In the genomic region with DNA sequence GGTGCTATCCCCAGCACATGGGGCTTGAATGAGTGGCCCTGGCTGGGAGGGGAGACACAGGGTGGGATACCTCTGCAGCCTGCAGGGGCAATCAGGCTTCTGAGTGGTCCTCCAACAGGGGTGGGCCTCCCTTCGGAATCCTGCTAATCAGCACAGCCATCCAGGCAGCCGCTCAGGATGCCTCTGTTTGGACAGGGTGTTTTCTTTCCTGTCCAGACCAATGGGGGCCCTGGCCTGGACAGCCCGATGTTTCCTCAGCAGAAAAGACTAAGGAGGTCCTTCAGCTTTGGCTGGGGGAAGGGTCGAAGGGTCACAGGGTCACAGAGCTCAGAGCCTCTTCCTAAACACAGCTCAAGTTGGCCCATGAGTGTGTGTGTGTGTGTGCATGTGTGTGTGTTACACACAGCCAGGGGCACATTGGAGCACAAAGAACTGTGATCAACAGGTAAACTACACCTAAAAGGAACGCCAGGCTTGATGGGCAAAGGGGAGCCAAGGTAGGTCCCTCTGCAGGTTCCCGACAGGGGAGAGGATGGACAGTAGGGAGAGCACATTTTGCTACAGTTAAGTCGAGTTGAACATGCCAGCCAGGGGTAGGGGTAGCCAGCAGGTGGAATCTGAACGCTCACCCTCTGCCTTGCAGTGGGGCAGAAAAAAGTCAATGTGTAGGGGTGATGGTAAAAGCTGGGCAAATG, we compare ENCODE assay signal across 9 cellular contexts. TPM values are rescaled to one million over a fixed set of nuclear protein-coding genes. Genes with fewer than 3 reads are reported as not detected.
A peak's percentile ranks its signal among the peaks of the same experiment; 100 is the strongest.
DNase-seq lines count a peak whose midpoint lies in the region; ATAC-seq and TF ChIP-seq lines count a peak whose summit lies in the region.
"Had no signal": no experiment of that assay in that cellular context is flagged by ENCODE, and none has a peak within 500 bp of the region (broad histone marks: within the 10 kb centered on the region; RNA-seq: fewer than 3 reads in every experiment).

No MANE protein-coding gene starts in this region.

- no peak overlapping the region for H2AFZ ChIP-seq in IMR-90 (replicated peaks; ENCODE audit: low read length, poor library complexity)

- H3K9me3 ChIP-seq in CD8-positive, alpha-beta T cell (ENCODE audit: low read length) = no peaks in the 10 kb centered on the region
- no peaks in the 10 kb centered on the region for H3K9me3 ChIP-seq in IMR-90 (ENCODE audit: control insufficient read depth, insufficient read depth, low read length)
- no peaks in the 10 kb centered on the region for H3K9me3 ChIP-seq in effector memory CD4-positive, alpha-beta T cell (ENCODE audit: control insufficient read depth, low read length)

- H3K36me3 ChIP-seq in CD8-positive, alpha-beta T cell (ENCODE audit: insufficient read depth, low read length) = no peaks in the 10 kb centered on the region
- peaks cover 25% of the 10 kb centered on the region for H3K36me3 ChIP-seq in IMR-90 (ENCODE audit: control insufficient read depth, insufficient read depth, low read length)
- H3K36me3 ChIP-seq in effector memory CD4-positive, alpha-beta T cell (ENCODE audit: control insufficient read depth, insufficient read depth, low read length) = peaks cover 8% of the 10 kb centered on the region

- peaks cover 17% of the 10 kb centered on the region for H3K36me3 Mint-ChIP-seq in CD8-positive, alpha-beta T cell
- H3K36me3 Mint-ChIP-seq: stimulated activated naive B cell treated with anti-CD40 and anti-IgM and Interleukin-4, amounts not matched to agents 10 μg/mL and 1 μg/mL and 100 μg/mL, for 72 hours had no signal

- no peak overlapping the region for H2BK15ac ChIP-seq in IMR-90 (ENCODE audit: low read depth, low read length)

- no peak for TF ChIP-seq CTCF in CD8-positive, alpha-beta T cell (IDR thresholded peaks at IDR 0.05)
- TF ChIP-seq CTCF in IMR-90 (conservative IDR thresholded peaks at IDR 0.05; ENCODE audit: low read depth, low read length) = no peak

- intact Hi-C loops in CD8-positive, alpha-beta T cell (cut with DNase I, micrococcal nuclease) = loop anchor here (1.0 to 10.0 kb wide), 4 partner anchors 192 to 436 kb away; partner anchors contain the start of genes ABHD2 (in 1 of the 2), DET1 (in 1 of the 2), MRPL46 (in 1 of the 2) and MRPS11 (in 1 of the 2)
- intact Hi-C loops in IMR-90 (cut with micrococcal nuclease) = loop anchor here (1.0 kb wide), 2 partner anchors 235 to 239 kb away; no protein-coding TSS in a partner anchor

- no peak overlapping the region for H2BK20ac ChIP-seq in IMR-90 (ENCODE audit: low read depth, low read length)

- WGBS in IMR-90 (ENCODE audit: extremely low coverage in 2 of 2, insufficient read length in 1 of 2), 2 experiments = 63% methylated on average over 4 of the region's 8 CpGs; no CpG with 5 or more reads in 1 of the 2 experiments

- no peaks in the 10 kb centered on the region for H3K9me3 Mint-ChIP-seq in CD8-positive, alpha-beta T cell
- H3K9me3 Mint-ChIP-seq: stimulated activated naive B cell treated with anti-CD40 and anti-IgM and Interleukin-4, amounts not matched to agents 10 μg/mL and 1 μg/mL and 100 μg/mL, for 72 hours had no signal

- H2BK5ac ChIP-seq in IMR-90 (ENCODE audit: low read depth, low read length, poor library complexity, severe bottlenecking) = no peak overlapping the region

- H4K8ac ChIP-seq in IMR-90 (ENCODE audit: low read depth in 2 of 2, low read length in 2 of 2) = no peak overlapping the region

- POLR2A ChIA-PET in CD8-positive, alpha-beta T cell (lab: Charles Lee) = interaction anchor here (0.6 to 1.8 kb wide), 3 partner anchors 14 to 281 kb away, joined by 3 to 6 read pairs (median 4); no protein-coding TSS in a partner anchor
- POLR2A ChIA-PET in IMR-90 (lab: Charles Lee; ENCODE audit: unreplicated experiment) = no interaction called here

- H3K9ac ChIP-seq in IMR-90 (ENCODE audit: low read depth, low read length) = no peak overlapping the region

- no peaks in the 10 kb centered on the region for H3K27me3 ChIP-seq in CD8-positive, alpha-beta T cell (ENCODE audit: insufficient read depth, low read length)
- no peaks in the 10 kb centered on the region for H3K27me3 ChIP-seq in IMR-90 (ENCODE audit: control insufficient read depth, insufficient read depth, low read length)
- H3K27me3 ChIP-seq in effector memory CD4-positive, alpha-beta T cell (replicated peaks; ENCODE audit: control insufficient read depth, insufficient read depth, low read length, poor library complexity, severe bottlenecking) = no peaks in the 10 kb centered on the region

- no peak overlapping the region for H2AK5ac ChIP-seq in IMR-90 (ENCODE audit: low read depth, low read length)

- H3K56ac ChIP-seq in IMR-90 (ENCODE audit: extremely low read depth, insufficient read depth, low read length) = no peak overlapping the region

- H3K27ac Mint-ChIP-seq in CD8-positive, alpha-beta T cell = peak overlapping the region; percentile 55

- no peaks in the 10 kb centered on the region for H3K27me3 Mint-ChIP-seq in CD8-positive, alpha-beta T cell (ENCODE audit: low read depth)

- ATAC-seq in CD8-positive, alpha-beta T cell = no peak
- no peak for ATAC-seq in IMR-90 (ENCODE audit: low read depth)

- H3K4me1 ChIP-seq in CD8-positive, alpha-beta T cell (ENCODE audit: insufficient read depth, low read length) = peaks cover 35% of the 10 kb centered on the region
- peaks cover 12% of the 10 kb centered on the region for H3K4me1 ChIP-seq in IMR-90 (ENCODE audit: control insufficient read depth, insufficient read depth, low read length)
- H3K4me1 ChIP-seq in effector memory CD4-positive, alpha-beta T cell (ENCODE audit: control insufficient read depth, insufficient read depth, low read length, poor library complexity, severe bottlenecking) = peaks cover 26% of the 10 kb centered on the region

- no peak overlapping the region for H4K5ac ChIP-seq in IMR-90 (ENCODE audit: low read depth, low read length)

- H3K79me1 ChIP-seq in IMR-90 (ENCODE audit: low read depth in 1 of 2, low read length in 2 of 2) = peaks cover 5 to 24% of the 10 kb centered on the region in 2 experiments; a peak in 3 of 4 replicates

- peak overlapping the region; percentile 63 for H3K4me3 Mint-ChIP-seq in CD8-positive, alpha-beta T cell

- H3K4ac ChIP-seq in IMR-90 (ENCODE audit: low read depth, low read length) = no peak overlapping the region

- no peak overlapping the region for H3K27ac ChIP-seq in CD8-positive, alpha-beta T cell (ENCODE audit: low read depth, low read length)
- no peak overlapping the region for H3K27ac ChIP-seq in IMR-90 (ENCODE audit: insufficient read depth, low read length)
- peak overlapping the region; percentile 3 for H3K27ac ChIP-seq in effector memory CD4-positive, alpha-beta T cell (ENCODE audit: insufficient read depth, low read length, poor library complexity, severe bottlenecking)
- H3K27ac ChIP-seq: HL-60 had no signal

- TF ChIP-seq RAD21 in IMR-90 (IDR thresholded peaks at IDR 0.05; ENCODE audit: low read length) = no peak

- peaks cover 14% of the 10 kb centered on the region for H3K9me1 ChIP-seq in IMR-90 (ENCODE audit: insufficient read depth, low read length)

- peak overlapping the region; percentile 15 for H2AK9ac ChIP-seq in IMR-90 (replicated peaks; ENCODE audit: low read depth, low read length, poor library complexity)

- H4K91ac ChIP-seq in IMR-90 (ENCODE audit: insufficient read depth, low read depth, low read length) = no peak overlapping the region

- no peak overlapping the region for H3K18ac ChIP-seq in IMR-90 (ENCODE audit: low read depth, low read length)

- dilution Hi-C loops in IMR-90 (cut with HindIII; ENCODE audit: low sequenced_read_pairs, unreplicated experiment) = no loop called here

- BruUV-seq in IMR-90 (replicated peaks; lab: Mats Ljungman, UMichigan) = no TSS peak

- peaks cover 42% of the 10 kb centered on the region for H4K20me1 ChIP-seq in IMR-90 (ENCODE audit: insufficient read depth, low read length)

- no peak overlapping the region for H3K4me3 ChIP-seq in CD8-positive, alpha-beta T cell (ENCODE audit: low read depth, low read length)
- no peak overlapping the region for H3K4me3 ChIP-seq in IMR-90 (ENCODE audit: insufficient read depth, low read depth, low read length)
- H3K4me3 ChIP-seq in effector memory CD4-positive, alpha-beta T cell (ENCODE audit: insufficient read depth, low read depth, low read length, poor library complexity, severe bottlenecking) = no peak overlapping the region

- no peak overlapping the region for H2BK120ac ChIP-seq in IMR-90 (ENCODE audit: low read depth, low read length)

- no peak for DNase-seq in CD8-positive, alpha-beta T cell
- no peak for DNase-seq in IMR-90
- no peak for DNase-seq in effector memory CD4-positive, alpha-beta T cell
- DNase-seq in pulmonary artery endothelial cell (ENCODE audit: low read depth, low spot score) = peak; percentile 55
- DNase-seq in effector CD4-positive, alpha-beta T cell = no peak
- no peak for DNase-seq in DMS153 (lab: John Stamatoyannopoulos, UW)
- DNase-seq in central memory CD4-positive, alpha-beta T cell = no peak

- no peak overlapping the region for H3K23ac ChIP-seq in IMR-90 (ENCODE audit: low read depth, low read length)

- CTCF ChIA-PET in CD8-positive, alpha-beta T cell (lab: Charles Lee) = interaction anchor here (1.0 to 5.9 kb wide), 6 partner anchors 7 to 276 kb away, joined by 3 to 79 read pairs (median 4); no protein-coding TSS in a partner anchor
- CTCF ChIA-PET in IMR-90 (lab: Yijun Ruan, JAX) = no interaction called here

- H3K4me2 ChIP-seq in IMR-90 (ENCODE audit: low read depth, low read length) = no peak overlapping the region

- H3K14ac ChIP-seq in IMR-90 (replicated peaks; ENCODE audit: low read depth, low read length) = no peak overlapping the region

- peaks cover 29% of the 10 kb centered on the region for H3K4me1 Mint-ChIP-seq in CD8-positive, alpha-beta T cell (ENCODE audit: low read depth)

- TF ChIP-seq POLR2A in IMR-90 (IDR thresholded peaks at IDR 0.05; ENCODE audit: low read depth, low read length) = no peak

- in situ Hi-C loops in IMR-90 (cut with MboI; ENCODE audit: low sequenced_read_pairs) = no loop called here

TF ChIP-seq in IMR-90, 13 proteins besides CTCF, POLR2A, EP300 and RAD21:
- TF ChIP-seq RCOR1 (IDR thresholded peaks at IDR 0.05; ENCODE audit: insufficient replicate concordance, low read length) (no peak), CEBPB (IDR thresholded peaks at IDR 0.05; ENCODE audit: low read depth, low read length) (no peak), CHD1 (IDR thresholded peaks at IDR 0.05; ENCODE audit: low read depth, low read length) (no peak)

RNA-seq across cellular contexts. Expression of gene HAPLN3, which starts 1.1 kb away (rescaled TPM):
- 10 to 100 TPM; 70.2 to 71.3 TPM for total RNA-seq in CD8-positive, alpha-beta T cell
- total RNA-seq in IMR-90 (2012; rRNA removed) (4.4 and 5.9 TPM in 2 replicates), pulmonary artery endothelial cell (15.5 and 35.9 TPM in 2 replicates)
- 28.6 and 30.8 TPM in 2 replicates for polyA plus RNA-seq in IMR-90 (2012; rRNA removed)
- polyA plus RNA-seq in IMR-90 (2012; cell fraction: cytosol; rRNA removed) = 22.4 and 24.0 TPM in 2 replicates
- polyA plus RNA-seq in IMR-90 (2012; cell fraction: nucleus; rRNA removed; ENCODE audit: low replicate concordance) = 247 and 404 TPM in 2 replicates

RNA-seq across cellular contexts. Expression of gene MFGE8, which starts 16.7 kb away (rescaled TPM):
- 10 to 100 TPM; 62.9 to 70.0 TPM for total RNA-seq in CD8-positive, alpha-beta T cell
- total RNA-seq in IMR-90 (2012; rRNA removed) (201 and 232 TPM in 2 replicates), pulmonary artery endothelial cell (24.0 and 25.8 TPM in 2 replicates)
- 1,813 and 1,912 TPM in 2 replicates for polyA plus RNA-seq in IMR-90 (2012; rRNA removed)
- 1,025 and 2,261 TPM in 2 replicates for polyA plus RNA-seq in IMR-90 (2012; cell fraction: cytosol; rRNA removed)
- 2,334 and 3,578 TPM in 2 replicates for polyA plus RNA-seq in IMR-90 (2012; cell fraction: nucleus; rRNA removed; ENCODE audit: low replicate concordance)
